In the genomic region with DNA sequence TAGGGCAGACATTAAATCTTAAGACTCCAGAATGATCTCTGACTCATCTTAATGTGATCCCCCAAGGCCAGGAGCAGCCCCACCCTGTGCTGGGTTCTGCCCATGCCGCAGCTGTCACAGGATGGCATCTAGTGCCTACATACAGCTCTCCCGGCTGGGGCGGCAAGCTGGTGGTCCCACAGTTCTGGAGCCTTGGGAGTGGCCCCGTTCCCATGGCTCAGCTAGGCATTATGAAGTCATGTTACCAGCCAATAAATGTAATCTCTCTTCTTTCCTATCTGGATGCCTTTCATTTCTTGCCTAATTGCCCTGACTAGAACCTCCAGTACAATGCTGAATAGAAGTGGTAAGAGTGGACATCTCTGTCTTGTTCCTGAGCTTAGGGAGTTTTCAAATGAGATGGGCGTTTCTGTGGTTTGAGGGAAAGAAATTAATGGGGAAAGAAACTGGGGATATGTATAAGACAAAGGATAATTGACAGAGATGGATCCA, we compare ENCODE assay signal across 13 cellular contexts.
DNase-seq lines count a peak whose midpoint lies in the region; ATAC-seq lines count a peak whose summit lies in the region.
"Had no signal": no experiment of that assay in that cellular context is flagged by ENCODE, and none has a peak within 500 bp of the region (broad histone marks: within the 10 kb centered on the region; RNA-seq: fewer than 3 reads in every experiment).

No MANE protein-coding gene starts in this region.

- H3K36me3 Mint-ChIP-seq in stimulated activated naive CD8-positive, alpha-beta T cell treated with anti-CD3 and anti-CD28 coated beads, Interleukin-15, Interleukin-2, amounts not matched to agents 100 ng/mL and 50 ng/mL, for 24 hours (ENCODE audit: low read depth), result peaks cover 22% of the 10 kb centered on the region
- H3K36me3 Mint-ChIP-seq in activated naive CD8-positive, alpha-beta T cell treated with anti-CD3 and anti-CD28 coated beads, Interleukin-2, amount 50 U/mL, for 24 hours (ENCODE audit: low read depth), result peaks cover 5% of the 10 kb centered on the region
- H3K36me3 Mint-ChIP-seq in memory B cell, result peaks cover 22% of the 10 kb centered on the region

- peak overlapping the region; percentile 62 for H3K27ac Mint-ChIP-seq in stimulated activated naive CD8-positive, alpha-beta T cell treated with anti-CD3 and anti-CD28 coated beads, Interleukin-15, Interleukin-2, amounts not matched to agents 100 ng/mL and 50 ng/mL, for 24 hours
- peak overlapping the region; percentile 8 for H3K27ac Mint-ChIP-seq in activated naive CD8-positive, alpha-beta T cell treated with anti-CD3 and anti-CD28 coated beads, Interleukin-2, amount 50 U/mL, for 24 hours
- H3K27ac Mint-ChIP-seq in memory B cell, result peak overlapping the region; percentile 19
- H3K27ac Mint-ChIP-seq: activated naive CD8-positive, alpha-beta T cell treated with anti-CD3 and anti-CD28 coated beads, Interleukin-2, amount 10 ng/mL, durations not matched to agents 7 days and 5 days had no signal

- DNase-seq in stimulated activated naive CD8-positive, alpha-beta T cell treated with anti-CD3 and anti-CD28 coated beads, Interleukin-15, Interleukin-2, amounts not matched to agents 100 U/mL and 50 U/mL, for 24 hours, result no peak
- no peak for DNase-seq in activated naive CD8-positive, alpha-beta T cell treated with anti-CD3 and anti-CD28 coated beads, Interleukin-2, amount 50 U/mL, for 24 hours
- DNase-seq in memory B cell (ENCODE audit: low spot score in 2 of 2) (no peak), GM03348 (ENCODE audit: low spot score) (no peak), NCI-H2029 (lab: John Stamatoyannopoulos, UW) (no peak), T1000 (lab: John Stamatoyannopoulos, UW) (no peak)
- DNase-seq in activated CD4-positive, alpha-beta T cell treated with anti-CD3 and anti-CD28 coated beads for 48 hours, result no peak
- DNase-seq: activated CD4-positive, alpha-beta T cell treated with anti-CD3 and anti-CD28 coated beads for 36 hours; activated naive CD8-positive, alpha-beta T cell treated with anti-CD3 and anti-CD28 coated beads, Interleukin-2, amount 10 ng/mL, durations not matched to agents 7 days and 5 days; KBM-7; left ventricle myocardium inferior; NCI-H1930 had no signal

- no peak for ATAC-seq in stimulated activated naive CD8-positive, alpha-beta T cell treated with anti-CD3 and anti-CD28 coated beads, Interleukin-15, Interleukin-2, amounts not matched to agents 100 U/mL and 50 U/mL, for 24 hours
- no peak for ATAC-seq in activated naive CD8-positive, alpha-beta T cell treated with anti-CD3 and anti-CD28 coated beads, Interleukin-2, amount 50 U/mL, for 24 hours
- no peak for ATAC-seq in memory B cell (ENCODE audit: low read depth)
- ATAC-seq: activated CD4-positive, alpha-beta T cell treated with anti-CD3 and anti-CD28 coated beads for 36 hours had no signal

- no peaks in the 10 kb centered on the region for H3K9me3 Mint-ChIP-seq in stimulated activated naive CD8-positive, alpha-beta T cell treated with anti-CD3 and anti-CD28 coated beads, Interleukin-15, Interleukin-2, amounts not matched to agents 100 ng/mL and 50 ng/mL, for 24 hours
- no peaks in the 10 kb centered on the region for H3K9me3 Mint-ChIP-seq in activated naive CD8-positive, alpha-beta T cell treated with anti-CD3 and anti-CD28 coated beads, Interleukin-2, amount 50 U/mL, for 24 hours
- H3K9me3 Mint-ChIP-seq in memory B cell, result no peaks in the 10 kb centered on the region
- H3K9me3 Mint-ChIP-seq: activated naive CD8-positive, alpha-beta T cell treated with anti-CD3 and anti-CD28 coated beads, Interleukin-2, amount 10 ng/mL, durations not matched to agents 7 days and 5 days had no signal

- H3K4me1 Mint-ChIP-seq in stimulated activated naive CD8-positive, alpha-beta T cell treated with anti-CD3 and anti-CD28 coated beads, Interleukin-15, Interleukin-2, amounts not matched to agents 100 ng/mL and 50 ng/mL, for 24 hours (ENCODE audit: low read depth), result peaks cover 2% of the 10 kb centered on the region
- peaks cover 2% of the 10 kb centered on the region for H3K4me1 Mint-ChIP-seq in activated naive CD8-positive, alpha-beta T cell treated with anti-CD3 and anti-CD28 coated beads, Interleukin-2, amount 50 U/mL, for 24 hours
- H3K4me1 Mint-ChIP-seq in memory B cell, result peaks cover 9% of the 10 kb centered on the region
- H3K4me1 Mint-ChIP-seq: activated CD4-positive, alpha-beta T cell treated with anti-CD3 and anti-CD28 coated beads for 36 hours; activated naive CD8-positive, alpha-beta T cell treated with anti-CD3 and anti-CD28 coated beads, Interleukin-2, amount 10 ng/mL, durations not matched to agents 7 days and 5 days had no signal

- H3K27me3 Mint-ChIP-seq in stimulated activated naive CD8-positive, alpha-beta T cell treated with anti-CD3 and anti-CD28 coated beads, Interleukin-15, Interleukin-2, amounts not matched to agents 100 ng/mL and 50 ng/mL, for 24 hours, result no peaks in the 10 kb centered on the region
- no peaks in the 10 kb centered on the region for H3K27me3 Mint-ChIP-seq in activated naive CD8-positive, alpha-beta T cell treated with anti-CD3 and anti-CD28 coated beads, Interleukin-2, amount 50 U/mL, for 24 hours
- no peaks in the 10 kb centered on the region for H3K27me3 Mint-ChIP-seq in memory B cell
- H3K27me3 Mint-ChIP-seq: activated CD4-positive, alpha-beta T cell treated with anti-CD3 and anti-CD28 coated beads for 36 hours; activated naive CD8-positive, alpha-beta T cell treated with anti-CD3 and anti-CD28 coated beads, Interleukin-2, amount 10 ng/mL, durations not matched to agents 7 days and 5 days had no signal

- no peak overlapping the region for H3K4me3 Mint-ChIP-seq in stimulated activated naive CD8-positive, alpha-beta T cell treated with anti-CD3 and anti-CD28 coated beads, Interleukin-15, Interleukin-2, amounts not matched to agents 100 ng/mL and 50 ng/mL, for 24 hours
- no peak overlapping the region for H3K4me3 Mint-ChIP-seq in activated naive CD8-positive, alpha-beta T cell treated with anti-CD3 and anti-CD28 coated beads, Interleukin-2, amount 50 U/mL, for 24 hours
- no peak overlapping the region for H3K4me3 Mint-ChIP-seq in memory B cell
- H3K4me3 Mint-ChIP-seq: activated CD4-positive, alpha-beta T cell treated with anti-CD3 and anti-CD28 coated beads for 36 hours; activated naive CD8-positive, alpha-beta T cell treated with anti-CD3 and anti-CD28 coated beads, Interleukin-2, amount 10 ng/mL, durations not matched to agents 7 days and 5 days had no signal

Comparison
In these comparisons a context has a peak if more than half of its experiments do, and no peak if none do; other contexts are left out.
1. H3K27ac Mint-ChIP-seq: peak in every context shown above with its lines; median percentile 62 in stimulated activated naive CD8-positive, alpha-beta T cell treated with anti-CD3 and anti-CD28 coated beads, Interleukin-15, Interleukin-2, amounts not matched to agents 100 ng/mL and 50 ng/mL, for 24 hours; 19 in memory B cell; 8 in activated naive CD8-positive, alpha-beta T cell treated with anti-CD3 and anti-CD28 coated beads, Interleukin-2, amount 50 U/mL, for 24 hours.